ENCODE assay signal across 14 cellular contexts in genomic region chr2:177225965-177226360, GRCh38. TPM values are rescaled to one million over a fixed set of nuclear protein-coding genes. Genes with fewer than 3 reads are reported as not detected.
DNase-seq lines count a peak whose midpoint lies in the region; ATAC-seq, FAIRE-seq and TF ChIP-seq lines count a peak whose summit lies in the region.
"Had no signal": no experiment of that assay in that cellular context is flagged by ENCODE, and none has a peak within 500 bp of the region (broad histone marks: within the 10 kb centered on the region; RNA-seq: fewer than 3 reads in every experiment).

No MANE protein-coding gene starts in this region.

- H3K4me3 ChIP-seq in breast epithelium (no peak overlapping the region), OCI-LY1 (ENCODE audit: low read depth, low read length, poor library complexity, severe bottlenecking) (no peak overlapping the region), K562 (no peak overlapping the region)
- H3K4me3 ChIP-seq in CD4-positive, alpha-beta memory T cell (ENCODE audit: low read length in 2 of 2) = no peak overlapping the region
- H3K4me3 ChIP-seq: adrenal gland, tibial artery had no signal

- in situ Hi-C loops in K562 (cut with MboI) = no loop called here

- H3F3A ChIP-seq in OCI-LY1 (ENCODE audit: insufficient read depth, low read length) = peaks cover 29% of the 10 kb centered on the region

- H3K79me2 ChIP-seq in OCI-LY1 (ENCODE audit: insufficient read depth, low read length) = no peaks in the 10 kb centered on the region
- H3K79me2 ChIP-seq in K562 (ENCODE audit: control insufficient read depth, insufficient read depth, low read length) = peaks cover 4% of the 10 kb centered on the region; the same call in 1 of the 3 replicates

- H3K9me3 Mint-ChIP-seq in MCF 10A (ENCODE audit: unreplicated experiment) (no peaks in the 10 kb centered on the region), type B pancreatic cell (no peaks in the 10 kb centered on the region)
- H3K9me3 Mint-ChIP-seq in CD4-positive, alpha-beta memory T cell = no peaks in the 10 kb centered on the region

- no TSS peak for BruUV-seq in MCF 10A (replicated peaks; lab: Mats Ljungman, UMichigan)
- BruUV-seq in K562 (replicated peaks; lab: Mats Ljungman, UMichigan) = no TSS peak

- intact Hi-C loops in MCF 10A (cut with micrococcal nuclease) = loop anchor here (2.0 kb wide), 1 partner anchor 71 kb away; no protein-coding TSS in a partner anchor
- intact Hi-C loops in breast epithelium (cut with DNase I; ENCODE audit: low total_unique reads) = no loop called here
- intact Hi-C loops in K562 (cut with micrococcal nuclease) = no loop called here
- intact Hi-C loops in CD4-positive, alpha-beta memory T cell (cut with micrococcal nuclease) = no loop called here

- TF ChIP-seq POLR2A in breast epithelium (IDR thresholded peaks at IDR 0.05) (no peak), K562 (conservative IDR thresholded peaks at IDR 0.05) (no peak)

- H3K9me2 ChIP-seq in OCI-LY1 (ENCODE audit: low read depth, low read length) = no peaks in the 10 kb centered on the region

- CTCF ChIA-PET in MCF 10A (lab: Yijun Ruan, JAX) = interaction anchor here (0.8 to 1.2 kb wide), 2 partner anchors 56 to 62 kb away, joined by 3 to 10 read pairs; no protein-coding TSS in a partner anchor
- CTCF ChIA-PET in K562 (lab: Yijun Ruan, JAX; ENCODE audit: low intra/inter-chr PET ratio) = no interaction called here
- CTCF ChIA-PET in CD4-positive, alpha-beta memory T cell (lab: Charles Lee; ENCODE audit: partially characterized antibody) = interaction anchor here (0.8 to 3.5 kb wide), 4 partner anchors 9 to 61 kb away, joined by 3 to 14 read pairs (median 8); partner anchors contain the start of gene NFE2L2

- WGBS in K562 (ENCODE audit: insufficient coverage, low coverage, missing lambda C conversion rate) = 82% methylated on average over 2 of the region's 2 CpGs

- no peak for TF ChIP-seq EP300 in K562 (IDR thresholded peaks at IDR 0.05; ENCODE audit: low read length)

- peak overlapping the region; percentile 64 for H3K27ac Mint-ChIP-seq in MCF 10A (ENCODE audit: low read depth, unreplicated experiment)
- H3K27ac Mint-ChIP-seq in type B pancreatic cell = peak overlapping the region; percentile 80
- peak overlapping the region in 3 of 7 donors; percentile 42 to 86 (median 47) for H3K27ac Mint-ChIP-seq in CD4-positive, alpha-beta memory T cell

- H3K27ac ChIP-seq in breast epithelium (no peak overlapping the region), OCI-LY1 (ENCODE audit: low read depth, low read length, poor library complexity, severe bottlenecking) (peak overlapping the region; percentile 79), K562 (ENCODE audit: extremely low read depth, low read depth, low read length) (0 out of 3 replicates have a peak overlapping the region, but pooled peaks have one; percentile 2)
- no peak overlapping the region for H3K27ac ChIP-seq in CD4-positive, alpha-beta memory T cell (ENCODE audit: low read depth, low read length)
- H3K27ac ChIP-seq: tibial artery had no signal

- H3K4me3 Mint-ChIP-seq in MCF 10A (ENCODE audit: unreplicated experiment) (no peak overlapping the region), type B pancreatic cell (no peak overlapping the region)
- H3K4me3 Mint-ChIP-seq in CD4-positive, alpha-beta memory T cell = no peak overlapping the region

- H4K20me1 ChIP-seq in OCI-LY1 (ENCODE audit: insufficient read depth, low read length) = no peaks in the 10 kb centered on the region
- H4K20me1 ChIP-seq in K562 (replicated peaks; ENCODE audit: control insufficient read depth, insufficient read depth, low read length) = no peaks in the 10 kb centered on the region

- peaks cover 18% of the 10 kb centered on the region for H3K4me1 Mint-ChIP-seq in MCF 10A (ENCODE audit: insufficient read depth, unreplicated experiment)
- H3K4me1 Mint-ChIP-seq in type B pancreatic cell (ENCODE audit: unreplicated experiment) = peaks cover 8% of the 10 kb centered on the region
- peaks cover 31 to 56% (median 39%) of the 10 kb centered on the region in 4 donors for H3K4me1 Mint-ChIP-seq in CD4-positive, alpha-beta memory T cell

- DNase-seq in MCF 10A (ENCODE audit: unreplicated experiment) (no peak), breast epithelium (ENCODE audit: low spot score in 2 of 2) (no peak), K562 (ENCODE audit: extremely low read depth in 1 of 4, low spot score in 3 of 4) (no peak), type B pancreatic cell (ENCODE audit: extremely low spot score, unreplicated experiment) (no peak), DMS153 (lab: John Stamatoyannopoulos, UW) (no peak)
- DNase-seq in CD4-positive, alpha-beta memory T cell = no peak
- DNase-seq in activated effector memory CD4-positive, alpha-beta T cell treated with Interleukin-2 at 50 U/mL for 16 hours = no peak
- DNase-seq: activated CD8-positive, alpha-beta memory T cell treated with anti-CD3 and anti-CD28 coated beads for 24 hours; adrenal gland; C1 segment of cervical spinal cord; KG1; NCI-H1694 treated with DMSO at 0.1 percent for 48 hours; tibial artery had no signal

- no peaks in the 10 kb centered on the region for H3K9me3 ChIP-seq in breast epithelium
- H3K9me3 ChIP-seq in OCI-LY1 (ENCODE audit: low read length) = no peaks in the 10 kb centered on the region
- no peaks in the 10 kb centered on the region for H3K9me3 ChIP-seq in K562 (replicated peaks; ENCODE audit: control insufficient read depth, insufficient read depth, low read depth, low read length)
- no peaks in the 10 kb centered on the region for H3K9me3 ChIP-seq in CD4-positive, alpha-beta memory T cell (ENCODE audit: control insufficient read depth in 1 of 2, low read length in 2 of 2)
- H3K9me3 ChIP-seq: adrenal gland, tibial artery had no signal

- no peak overlapping the region for H3K4me2 ChIP-seq in OCI-LY1 (ENCODE audit: low read length)
- H3K4me2 ChIP-seq in K562 (ENCODE audit: insufficient read depth, low read length) = no peak overlapping the region

- H3K27me3 ChIP-seq in breast epithelium = no peaks in the 10 kb centered on the region
- H3K27me3 ChIP-seq in OCI-LY1 (ENCODE audit: insufficient read depth, low read length) = no peaks in the 10 kb centered on the region
- H3K27me3 ChIP-seq in K562 (ENCODE audit: control insufficient read depth in 2 of 2, insufficient read depth in 2 of 2, low read length in 2 of 2) = no peaks in the 10 kb centered on the region
- no peaks in the 10 kb centered on the region for H3K27me3 ChIP-seq in CD4-positive, alpha-beta memory T cell (ENCODE audit: insufficient read depth, low read length)
- H3K27me3 ChIP-seq: adrenal gland, tibial artery had no signal

- no peaks in the 10 kb centered on the region for H3K27me3 Mint-ChIP-seq in MCF 10A (ENCODE audit: insufficient read depth, unreplicated experiment)
- no peaks in the 10 kb centered on the region for H3K27me3 Mint-ChIP-seq in type B pancreatic cell
- H3K27me3 Mint-ChIP-seq in CD4-positive, alpha-beta memory T cell = no peaks in the 10 kb centered on the region

- TF ChIP-seq RAD21 in K562 (CRISPR knock-in tag; conservative IDR thresholded peaks at IDR 0.05 in 1 of 2, IDR thresholded peaks at IDR 0.05 in 1 of 2) = no peak

- POLR2A ChIA-PET in MCF 10A (lab: Yijun Ruan, JAX) (interaction anchor here (0.6 to 7.3 kb wide), 9 partner anchors 9 to 951 kb away, joined by 4 to 102 read pairs (median 19); partner anchors contain the start of genes HNRNPA3 and NFE2L2), K562 (lab: Yijun Ruan, JAX) (interaction anchor here (0.7 to 6.7 kb wide), 10 partner anchors 8 to 62 kb away, joined by 3 to 70 read pairs (median 8); partner anchors contain the start of genes HNRNPA3 and NFE2L2)
- POLR2A ChIA-PET in CD4-positive, alpha-beta memory T cell (lab: Charles Lee; ENCODE audit: partially characterized antibody) = interaction anchor here (0.9 to 11.1 kb wide), 8 partner anchors 8 to 61 kb away, joined by 3 to 133 read pairs (median 6); partner anchors contain the start of genes HNRNPA3 and NFE2L2

- H2AFZ ChIP-seq in OCI-LY1 (ENCODE audit: low read length) (no peak overlapping the region), K562 (ENCODE audit: low read depth, low read length) (no peak overlapping the region)

- no peaks in the 10 kb centered on the region for H3K4me1 ChIP-seq in breast epithelium
- peaks cover 28% of the 10 kb centered on the region for H3K4me1 ChIP-seq in OCI-LY1 (ENCODE audit: insufficient read depth, low read length, severe bottlenecking)
- H3K4me1 ChIP-seq in K562 (replicated peaks in 1 of 2; ENCODE audit: control insufficient read depth in 2 of 2, insufficient read depth in 2 of 2, low read length in 2 of 2) = peaks cover 0 to 2% of the 10 kb centered on the region in 2 experiments; a peak in 2 of 5 replicates
- peaks cover 6% of the 10 kb centered on the region for H3K4me1 ChIP-seq in CD4-positive, alpha-beta memory T cell (ENCODE audit: insufficient read depth, low read length)
- H3K4me1 ChIP-seq: adrenal gland had no signal

- no peak for FAIRE-seq in K562 (lab: Jason Lieb, UNC)

- no peak for ATAC-seq in K562

- TF ChIP-seq CTCF in MCF 10A (IDR thresholded peaks at IDR 0.05; ENCODE audit: unreplicated experiment) (no peak), breast epithelium (IDR thresholded peaks at IDR 0.05) (no peak), OCI-LY1 (IDR thresholded peaks at IDR 0.05; ENCODE audit: low read length) (no peak), K562 (IDR thresholded peaks at IDR 0.05 in 2 of 3, conservative IDR thresholded peaks at IDR 0.05 in 1 of 3; ENCODE audit: insufficient read depth in 2 of 3, low read depth in 1 of 3, low read length in 3 of 3) (no peak), type B pancreatic cell (conservative IDR thresholded peaks at IDR 0.05) (no peak)

- peaks cover 100% of the 10 kb centered on the region for H3K36me3 Mint-ChIP-seq in MCF 10A (ENCODE audit: insufficient read depth, unreplicated experiment)
- H3K36me3 Mint-ChIP-seq in type B pancreatic cell = peaks cover 34% of the 10 kb centered on the region
- H3K36me3 Mint-ChIP-seq in CD4-positive, alpha-beta memory T cell = peaks cover 48 to 75% of the 10 kb centered on the region in 2 donors

- H3K9me1 ChIP-seq in K562 (ENCODE audit: control insufficient read depth, insufficient read depth, low read length) = no peaks in the 10 kb centered on the region

- H3K9ac ChIP-seq in OCI-LY1 (ENCODE audit: low read length) (no peak overlapping the region), K562 (ENCODE audit: insufficient read depth in 1 of 2, low read depth in 2 of 2, low read length in 2 of 2) (no peak overlapping the region)

- H3K36me3 ChIP-seq in breast epithelium = no peaks in the 10 kb centered on the region
- H3K36me3 ChIP-seq in OCI-LY1 (ENCODE audit: insufficient read depth, low read length) = peaks cover 41% of the 10 kb centered on the region
- peaks cover 49% of the 10 kb centered on the region for H3K36me3 ChIP-seq in K562 (ENCODE audit: control insufficient read depth, insufficient read depth, low read length)
- peaks cover 33% of the 10 kb centered on the region for H3K36me3 ChIP-seq in CD4-positive, alpha-beta memory T cell (ENCODE audit: insufficient read depth, low read length)

RNA-seq across cellular contexts. Expression of gene HNRNPA3, which starts 13.4 kb away (rescaled TPM):
- total RNA-seq in MCF 10A (2022) (142 and 179 TPM in 2 replicates), breast epithelium (10 to 100 TPM; 60.6 to 100.0 (median 95.9) TPM), K562 (2014; rRNA removed) (72.8 and 79.5 TPM in 2 replicates), K562 (2014; rRNA removed; fragmentation: Illumina TruSeq; extraction: Trizol) (130 and 151 TPM in 2 replicates), K562 (2015; rRNA removed; fragmentation: Illumina TruSeq; extraction: Trizol) (112 and 114 TPM in 2 replicates), K562 (2021) (249 and 272 TPM in 2 replicates), type B pancreatic cell (ENCODE audit: low replicate concordance) (203 and 304 TPM in 2 replicates)
- total RNA-seq in K562 (2011; cell fraction: chromatin; rRNA removed; ENCODE audit: low replicate concordance) = 113 and 428 TPM in 2 replicates
- total RNA-seq in K562 (2011; cell fraction: nucleolus; rRNA removed) = 48.9 and 75.0 TPM in 2 replicates
- 198 and 354 TPM in 2 replicates for total RNA-seq in K562 (2011; cell fraction: nucleoplasm; rRNA removed)
- polyA plus RNA-seq in K562 (2011; rRNA removed) (150 and 215 TPM in 2 replicates), K562 (2014; fragmentation: Illumina TruSeq; extraction: Trizol) (356 and 381 TPM in 2 replicates), K562 (2014; fragmentation: Nextera tagmentation; extraction: Ambion mirVana) (100 to 1,000 TPM; 108 to 192 TPM), K562 (2014; rRNA removed) (381 and 428 TPM in 2 replicates)
- polyA plus RNA-seq in K562 (2011; cell fraction: cytosol; rRNA removed) = 28.0 and 59.6 TPM in 2 replicates
- 96.2 and 150 TPM in 2 replicates for polyA plus RNA-seq in K562 (2011; cell fraction: nucleus; rRNA removed)
- polyA plus RNA-seq in K562 (2012) = 364 and 720 TPM in 2 replicates
- 97.6 and 107 TPM in 2 replicates for polyA minus RNA-seq in K562 (2011; rRNA and poly(A)+ RNA removed)
- polyA minus RNA-seq in K562 (2011; cell fraction: cytosol; rRNA and poly(A)+ RNA removed) = 69.7 and 76.8 TPM in 2 replicates
- polyA minus RNA-seq in K562 (2011; cell fraction: nucleus; rRNA and poly(A)+ RNA removed) = 57.9 and 104 TPM in 2 replicates
- 100 to 1,000 TPM; 172 to 175 TPM for total RNA-seq in CD4-positive, alpha-beta memory T cell
- polyA plus RNA-seq in CD4-positive, alpha-beta memory T cell = 10 to 100 TPM; 41.1 to 64.5 TPM

RNA-seq across cellular contexts. Expression of gene NFE2L2, which starts 38.6 kb away (rescaled TPM):
- 135 and 180 TPM in 2 replicates for total RNA-seq in MCF 10A (2022)
- total RNA-seq in breast epithelium = 100 to 1,000 TPM in 2 of 3 donors, 10 to 100 TPM in 1; 63.8 to 133 (median 124) TPM
- total RNA-seq in K562 (2011; cell fraction: chromatin; rRNA removed; ENCODE audit: low replicate concordance) = 61.8 and 169 TPM in 2 replicates
- 36.7 and 42.6 TPM in 2 replicates for total RNA-seq in K562 (2011; cell fraction: nucleolus; rRNA removed)
- total RNA-seq in K562 (2011; cell fraction: nucleoplasm; rRNA removed) = 59.8 and 96.6 TPM in 2 replicates
- total RNA-seq in K562 (2014; rRNA removed) = 33.2 and 46.0 TPM in 2 replicates
- total RNA-seq in K562 (2014; rRNA removed; fragmentation: Illumina TruSeq; extraction: Trizol) = 59.3 and 72.0 TPM in 2 replicates
- 62.5 and 67.8 TPM in 2 replicates for total RNA-seq in K562 (2015; rRNA removed; fragmentation: Illumina TruSeq; extraction: Trizol)
- 60.8 and 64.8 TPM in 2 replicates for total RNA-seq in K562 (2021)
- polyA plus RNA-seq in K562 (2011; rRNA removed) = 93.2 and 120 TPM in 2 replicates
- 58.4 and 68.0 TPM in 2 replicates for polyA plus RNA-seq in K562 (2011; cell fraction: cytosol; rRNA removed)
- 62.5 and 70.2 TPM in 2 replicates for polyA plus RNA-seq in K562 (2011; cell fraction: nucleus; rRNA removed)
- 42.7 and 78.6 TPM in 2 replicates for polyA plus RNA-seq in K562 (2012)
- polyA plus RNA-seq in K562 (2014; fragmentation: Illumina TruSeq; extraction: Trizol) = 91.0 and 100 TPM in 2 replicates
- 10 to 100 TPM; 29.3 to 34.8 TPM for polyA plus RNA-seq in K562 (2014; fragmentation: Nextera tagmentation; extraction: Ambion mirVana)
- polyA plus RNA-seq in K562 (2014; rRNA removed) = 54.9 and 56.3 TPM in 2 replicates
- polyA minus RNA-seq in K562 (2011; rRNA and poly(A)+ RNA removed) = 108 and 150 TPM in 2 replicates
- polyA minus RNA-seq in K562 (2011; cell fraction: cytosol; rRNA and poly(A)+ RNA removed) = 40.0 and 70.1 TPM in 2 replicates
- polyA minus RNA-seq in K562 (2011; cell fraction: nucleus; rRNA and poly(A)+ RNA removed) = 52.2 and 71.1 TPM in 2 replicates
- total RNA-seq in type B pancreatic cell (ENCODE audit: low replicate concordance) = 74.7 and 95.0 TPM in 2 replicates
- 10 to 100 TPM; 86.9 TPM for total RNA-seq in CD4-positive, alpha-beta memory T cell
- polyA plus RNA-seq in CD4-positive, alpha-beta memory T cell = 10 to 100 TPM; 39.6 to 63.6 TPM

Comparison
In these comparisons a context has a peak if more than half of its experiments do, and no peak if none do; other contexts are left out.
1. H3K27ac ChIP-seq: peak in OCI-LY1 (single experiment) and K562 (single experiment); none in breast epithelium (0 of 2) and CD4-positive, alpha-beta memory T cell (single experiment).